ENCODE assay signal across 11 cellular contexts in the genomic region with DNA sequence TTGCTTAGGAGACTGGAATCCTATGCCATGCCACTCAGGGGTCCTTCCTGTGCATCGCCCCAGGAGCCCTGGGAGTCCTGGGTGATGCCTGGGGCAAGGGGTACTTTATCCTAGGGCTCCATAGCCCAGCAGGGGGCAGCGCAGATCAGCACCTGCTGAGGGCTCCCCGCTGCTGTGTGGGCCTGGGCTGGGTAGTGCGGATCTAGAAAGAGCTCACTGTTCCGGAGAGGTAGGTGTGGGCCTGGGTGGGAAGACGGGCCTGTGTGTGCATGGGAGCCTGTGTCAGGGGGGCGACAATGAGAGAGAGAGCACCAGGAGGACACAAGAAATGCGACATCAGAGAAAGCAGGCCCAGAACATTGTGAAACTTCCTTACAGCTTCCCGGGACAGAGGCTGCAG. TPM values are rescaled to one million over a fixed set of nuclear protein-coding genes. Genes with fewer than 3 reads are reported as not detected.
DNase-seq lines count a peak whose midpoint lies in the region; ATAC-seq and TF ChIP-seq lines count a peak whose summit lies in the region.
"Had no signal": no experiment of that assay in that cellular context is flagged by ENCODE, and none has a peak within 500 bp of the region (broad histone marks: within the 10 kb centered on the region; RNA-seq: fewer than 3 reads in every experiment).

No MANE protein-coding gene starts in this region.

- no peaks in the 10 kb centered on the region for H3K27me3 ChIP-seq in body of pancreas
- H3K27me3 ChIP-seq in left lung = no peaks in the 10 kb centered on the region

- no peak overlapping the region for H3K4me3 ChIP-seq in body of pancreas
- H3K4me3 ChIP-seq in left lung = no peak overlapping the region
- H3K4me3 ChIP-seq: skin epidermis had no signal

- DNase-seq in NCI-H1436 (lab: John Stamatoyannopoulos, UW) (peak; percentile 35), NCI-H1436 treated with DMSO at 0.1 percent for 48 hours (lab: John Stamatoyannopoulos, UW) (no peak), NCI-H526 treated with DMSO at 0.1 percent for 48 hours (lab: John Stamatoyannopoulos, UW) (peak; percentile 9), body of pancreas (peak; percentile 68 to 85 (median 75)), left lung (peak in 1 of 2 donors; percentile 79), NCI-H1092 treated with DMSO at 0.1 percent for 48 hours (lab: John Stamatoyannopoulos, UW) (no peak)
- DNase-seq in stimulated activated naive CD8-positive, alpha-beta T cell treated with anti-CD3 and anti-CD28 coated beads, Interleukin-15, amount 100 ng/mL, for 72 hours = peak; percentile 40 to 47

- H3K27me3 Mint-ChIP-seq in stimulated activated naive CD8-positive, alpha-beta T cell treated with anti-CD3 and anti-CD28 coated beads, Interleukin-15, amount 100 ng/mL, for 72 hours = no peaks in the 10 kb centered on the region

- no peak for TF ChIP-seq POLR2A in body of pancreas (IDR thresholded peaks at IDR 0.05)
- TF ChIP-seq POLR2A in GM18505 (IDR thresholded peaks at IDR 0.05; ENCODE audit: borderline replicate concordance, extremely low read depth, insufficient read depth, insufficient read length) = no peak

- H3K9me3 ChIP-seq in body of pancreas (no peaks in the 10 kb centered on the region), left lung (no peaks in the 10 kb centered on the region)

- H3K27ac ChIP-seq in body of pancreas = peak overlapping the region in 3 of 4 donors; percentile 22 to 45 (median 38)
- H3K27ac ChIP-seq in left lung = no peak overlapping the region

- H3K27ac Mint-ChIP-seq in stimulated activated naive CD8-positive, alpha-beta T cell treated with anti-CD3 and anti-CD28 coated beads, Interleukin-15, amount 100 ng/mL, for 72 hours = no peak overlapping the region
- H3K27ac Mint-ChIP-seq: CD4-positive, CD25-positive, alpha-beta regulatory T cell had no signal

- WGBS in body of pancreas, 2 donors = 65 to 81% methylated on average over 6 to 9 of the region's 9 CpGs

- H3K4me1 ChIP-seq in body of pancreas (peaks cover 51% of the 10 kb centered on the region), left lung (peaks cover 7 to 8% of the 10 kb centered on the region in 2 donors)

- intact Hi-C loops in body of pancreas (cut with DNase I) = no loop called here
- intact Hi-C loops in left lung (cut with DNase I) = no loop called here

- no peaks in the 10 kb centered on the region for H3K9me3 Mint-ChIP-seq in stimulated activated naive CD8-positive, alpha-beta T cell treated with anti-CD3 and anti-CD28 coated beads, Interleukin-15, amount 100 ng/mL, for 72 hours
- H3K9me3 Mint-ChIP-seq: CD4-positive, CD25-positive, alpha-beta regulatory T cell had no signal

- peaks cover 1% of the 10 kb centered on the region for H3K4me1 Mint-ChIP-seq in stimulated activated naive CD8-positive, alpha-beta T cell treated with anti-CD3 and anti-CD28 coated beads, Interleukin-15, amount 100 ng/mL, for 72 hours
- H3K4me1 Mint-ChIP-seq: CD4-positive, CD25-positive, alpha-beta regulatory T cell had no signal

- H3K4me3 Mint-ChIP-seq in stimulated activated naive CD8-positive, alpha-beta T cell treated with anti-CD3 and anti-CD28 coated beads, Interleukin-15, amount 100 ng/mL, for 72 hours = no peak overlapping the region
- H3K4me3 Mint-ChIP-seq: CD4-positive, CD25-positive, alpha-beta regulatory T cell had no signal

- peak; percentile 49 to 73 (median 60) for TF ChIP-seq CTCF in body of pancreas (IDR thresholded peaks at IDR 0.05)
- TF ChIP-seq CTCF in left lung (IDR thresholded peaks at IDR 0.05) = peak; percentile 29 to 55

- no peaks in the 10 kb centered on the region for H3K36me3 ChIP-seq in body of pancreas (replicated peaks in 1 of 2; ENCODE audit: insufficient read depth in 1 of 2, low read depth in 2 of 2)
- H3K36me3 ChIP-seq in left lung = no peaks in the 10 kb centered on the region

- peak; percentile 77 for ATAC-seq in body of pancreas
- peak; percentile 80 for ATAC-seq in left lung
- ATAC-seq in stimulated activated naive CD8-positive, alpha-beta T cell treated with anti-CD3 and anti-CD28 coated beads, Interleukin-15, amount 100 ng/mL, for 72 hours = peak; percentile 73
- ATAC-seq in GM18505 (IDR thresholded peaks at IDR 0.05; ENCODE audit: unreplicated experiment) = no peak

RNA-seq across cellular contexts. Expression of gene DAB2IP, which starts 11.4 kb away (rescaled TPM):
- total RNA-seq in body of pancreas (10 to 100 TPM; 25.2 to 34.9 TPM), left lung (10 to 100 TPM; 50.3 to 53.4 TPM)
- total RNA-seq: CD4-positive, CD25-positive, alpha-beta regulatory T cell; T-helper 2 cell treated with Interferon-gamma antibody and Interleukin-4, amounts not matched to agents 100 ng/mL and 5 ng/mL, for 36 hours had no signal

Comparison
In these comparisons a context has a peak if more than half of its experiments do, and no peak if none do; other contexts are left out.
1. DNase-seq: peak in NCI-H1436 (single experiment), NCI-H526 treated with DMSO at 0.1 percent for 48 hours (single experiment), body of pancreas (4 of 4) and stimulated activated naive CD8-positive, alpha-beta T cell treated with anti-CD3 and anti-CD28 coated beads, Interleukin-15, amount 100 ng/mL, for 72 hours (2 of 2); none in NCI-H1436 treated with DMSO at 0.1 percent for 48 hours (single experiment) and NCI-H1092 treated with DMSO at 0.1 percent for 48 hours (single experiment).
2. H3K27ac ChIP-seq: peak in body of pancreas (3 of 4); none in left lung (0 of 2).